26 cellular contexts compared by ENCODE assay signal in the genomic region with DNA sequence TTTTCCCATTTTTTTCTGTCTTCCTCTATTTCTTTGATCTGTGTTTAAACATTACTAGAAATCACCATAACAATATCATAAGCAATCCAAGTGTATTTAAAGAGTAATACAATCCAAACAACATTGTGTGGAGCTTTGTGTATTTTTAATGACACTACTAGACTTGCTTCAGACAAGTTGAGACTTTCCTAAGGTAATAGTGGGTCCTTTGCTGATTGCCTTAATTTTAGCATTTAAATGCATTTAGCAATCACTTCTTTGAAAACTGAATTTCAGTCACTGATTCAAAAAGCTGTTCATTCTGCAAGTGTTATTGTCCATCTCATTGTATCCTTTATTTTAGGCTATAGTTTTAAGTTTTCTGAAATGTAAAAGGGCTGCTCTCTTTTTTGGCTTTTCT.
"Had no signal": no experiment of that assay in that cellular context is flagged by ENCODE, and none has a peak within 500 bp of the region (broad histone marks: within the 10 kb centered on the region; RNA-seq: fewer than 3 reads in every experiment).

No MANE protein-coding gene starts in this region.

- H3K27ac ChIP-seq: left lung, lower lobe of right lung, pancreas, prostate gland, skin epidermis, stomach, suprapubic skin, tibial nerve, uterus had no signal

- ATAC-seq: left colon; left lung; lower lobe of right lung; naive thymus-derived CD8-positive, alpha-beta T cell; pancreas; right cardiac atrium; sciatic nerve; stimulated activated naive B cell treated with anti-CD40 and anti-IgM and Interleukin-4, amounts not matched to agents 10 μg/mL and 1 μg/mL and 100 μg/mL, for 72 hours; stimulated activated naive CD8-positive, alpha-beta T cell treated with anti-CD3 and anti-CD28 coated beads, Interleukin-15, Interleukin-2, amounts not matched to agents 100 U/mL and 50 U/mL, for 24 hours had no signal

- H3K36me3 ChIP-seq: left lung, lower lobe of right lung, pancreas, prostate gland, stomach, suprapubic skin, tibial nerve had no signal

- H3K4me1 ChIP-seq: left lung, lower lobe of right lung, pancreas, prostate gland, stomach, suprapubic skin, tibial nerve, uterus had no signal

- H3K4me3 ChIP-seq: left lung, lower lobe of right lung, pancreas, prostate gland, skin epidermis, stomach, suprapubic skin, tibial nerve, uterus had no signal

- DNase-seq: immature natural killer cell; kidney; left colon; left lung; lower lobe of right lung; mammary epithelial cell; mesenchymal stem cell; naive thymus-derived CD8-positive, alpha-beta T cell; nucleus accumbens; pancreas; posterior cingulate gyrus; retina; right cardiac atrium; stimulated activated CD4-positive, alpha-beta T cell treated with anti-CD3 and anti-CD28 coated beads, Interleukin-12 subunit alpha, Interleukin-12 subunit beta, amount 100 ng/mL, for 4 hours; stimulated activated CD4-positive, alpha-beta T cell treated with anti-CD3 and anti-CD28 coated beads, Interleukin-15, amount 100 ng/mL, for 24 hours; stimulated activated CD4-positive, alpha-beta T cell treated with anti-CD3 and anti-CD28 coated beads, Interleukin-2, amount 100 ng/mL, for 24 hours; stimulated activated CD4-positive, alpha-beta T cell treated with anti-CD3 and anti-CD28 coated beads, Interleukin-4, amount 100 ng/mL, for 1 hour; stimulated activated naive B cell treated with anti-CD40 and anti-IgM and Interleukin-4, amounts not matched to agents 10 μg/mL and 1 μg/mL and 100 μg/mL, for 72 hours; stimulated activated naive CD8-positive, alpha-beta T cell treated with anti-CD3 and anti-CD28 coated beads, Interleukin-15, Interleukin-2, amounts not matched to agents 100 U/mL and 50 U/mL, for 24 hours; stomach; uterus had no signal

- H3K27me3 ChIP-seq: left lung, pancreas, stomach, suprapubic skin, tibial nerve, uterus had no signal

- H3K9me3 ChIP-seq: left lung, lower lobe of right lung, pancreas, prostate gland, stomach, suprapubic skin, tibial nerve, uterus had no signal
